In the genomic region with DNA sequence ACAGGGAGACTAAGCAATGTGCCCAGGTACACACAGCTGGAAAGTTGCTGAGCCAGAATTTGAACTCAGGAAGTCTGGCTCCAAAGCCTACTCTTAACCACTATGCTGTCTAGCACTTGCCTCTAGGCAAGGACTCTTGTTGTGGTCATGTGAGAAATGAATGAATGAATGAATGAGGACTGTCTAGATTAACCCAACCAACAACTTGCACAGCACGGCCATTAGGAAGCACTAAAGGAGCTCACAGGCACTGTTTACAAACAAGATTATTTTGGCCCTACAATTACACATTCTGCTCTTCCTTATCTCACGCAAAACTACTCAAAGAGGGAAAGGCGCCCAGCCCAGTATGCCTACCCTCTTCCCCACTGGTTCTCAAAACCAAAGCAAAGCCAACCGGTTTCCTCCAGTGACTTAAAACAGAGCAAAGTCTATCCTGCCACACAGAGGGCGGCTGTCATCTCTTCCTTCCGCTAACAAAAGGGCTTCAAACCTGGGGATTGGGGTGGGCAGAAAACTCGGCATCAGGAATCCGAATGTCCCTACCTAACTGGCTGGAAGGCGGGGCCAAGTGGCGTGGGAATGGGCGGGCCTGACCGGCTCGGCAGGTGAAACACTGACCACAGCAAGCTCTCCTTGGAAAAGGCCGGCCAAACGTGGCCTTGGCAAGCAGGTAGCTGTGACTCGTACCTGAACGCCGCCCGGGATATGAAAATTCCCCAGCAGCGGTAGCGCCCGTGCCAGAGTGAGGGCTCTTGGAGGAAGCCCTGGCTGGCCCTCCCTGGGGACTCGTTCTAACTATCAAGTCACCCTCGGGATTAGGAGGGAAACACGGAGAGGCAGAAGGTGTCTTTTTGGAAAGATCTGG, we compare ENCODE assay signal across 8 cellular contexts. TPM values are rescaled to one million over a fixed set of nuclear protein-coding genes. Genes with fewer than 3 reads are reported as not detected.
DNase-seq lines count a peak whose midpoint lies in the region; ATAC-seq and TF ChIP-seq lines count a peak whose summit lies in the region.

No MANE protein-coding gene starts in this region.

- H3K36me3 ChIP-seq in CD8-positive, alpha-beta T cell (ENCODE audit: insufficient read depth, low read length), result no peaks in the 10 kb centered on the region
- H3K36me3 ChIP-seq in Panc1 (ENCODE audit: control insufficient read depth, insufficient read depth, low read length) (no peaks in the 10 kb centered on the region; the same call in 1 of the 2 replicates), right atrium auricular region (no peaks in the 10 kb centered on the region)

- no peak for TF ChIP-seq CTCF in CD8-positive, alpha-beta T cell (IDR thresholded peaks at IDR 0.05)
- TF ChIP-seq CTCF in Panc1 (IDR thresholded peaks at IDR 0.05) (no peak), right atrium auricular region (IDR thresholded peaks at IDR 0.05) (no peak)

- POLR2A ChIA-PET in CD8-positive, alpha-beta T cell (lab: Charles Lee), result interaction anchor here (0.6 to 5.2 kb wide), 6 partner anchors 12 to 346 kb away, joined by 3 to 45 read pairs (median 4); a partner anchor contains a TSS
- POLR2A ChIA-PET in Panc1 (lab: Charles Lee), result interaction anchor here (0.6 kb wide), 1 partner anchor 1190 kb away, joined by 4 read pairs; no protein-coding TSS in a partner anchor

- in situ Hi-C loops in Panc1 (cut with HindIII; ENCODE audit: low pct_unique_long_range_greater_than_20kb, low sequenced_read_pairs), result no loop called here

- no peaks in the 10 kb centered on the region for H3K9me3 ChIP-seq in CD8-positive, alpha-beta T cell (ENCODE audit: low read length)
- H3K9me3 ChIP-seq in Panc1 (ENCODE audit: control insufficient read depth, insufficient read depth, low read depth, low read length) (no peaks in the 10 kb centered on the region), right atrium auricular region (no peaks in the 10 kb centered on the region)

- peaks cover 30% of the 10 kb centered on the region for H3K36me3 Mint-ChIP-seq in CD8-positive, alpha-beta T cell

- peaks cover 54% of the 10 kb centered on the region for H3K4me1 Mint-ChIP-seq in CD8-positive, alpha-beta T cell (ENCODE audit: low read depth)

- no peaks in the 10 kb centered on the region for H3K27me3 ChIP-seq in CD8-positive, alpha-beta T cell (ENCODE audit: insufficient read depth, low read length)
- H3K27me3 ChIP-seq in Panc1 (ENCODE audit: control insufficient read depth, insufficient read depth, low read length) (no peaks in the 10 kb centered on the region), right atrium auricular region (no peaks in the 10 kb centered on the region)

- H3K27ac ChIP-seq in CD8-positive, alpha-beta T cell (ENCODE audit: low read depth, low read length), result peak overlapping the region; percentile 78
- H3K27ac ChIP-seq in Panc1 (ENCODE audit: low read length), result peak overlapping the region; percentile 84
- peak overlapping the region; percentile 59 for H3K27ac ChIP-seq in angular gyrus (ENCODE audit: low read depth, low read length)
- peak overlapping the region; percentile 94 to 98 for H3K27ac ChIP-seq in right atrium auricular region

- H3K4me3 Mint-ChIP-seq in CD8-positive, alpha-beta T cell, result peak overlapping the region; percentile 88

- CTCF ChIA-PET in CD8-positive, alpha-beta T cell (lab: Charles Lee), result interaction anchor here (0.9 to 4.7 kb wide), 3 partner anchors 12 to 42 kb away, joined by 5 to 40 read pairs (median 23); a partner anchor contains a TSS
- CTCF ChIA-PET in Panc1 (lab: Charles Lee), result interaction anchor here (0.9 kb wide), 1 partner anchor 42 kb away, joined by 3 read pairs; no protein-coding TSS in a partner anchor

- ATAC-seq in CD8-positive, alpha-beta T cell, result no peak
- ATAC-seq in Panc1 (0 out of 2 replicates have a peak, but pooled peaks have one; percentile 3), GM21786 (IDR thresholded peaks at IDR 0.05; ENCODE audit: unreplicated experiment) (no peak)

- peak overlapping the region; percentile 87 for H3K4me3 ChIP-seq in CD8-positive, alpha-beta T cell (ENCODE audit: low read depth, low read length)
- H3K4me3 ChIP-seq in Panc1 (ENCODE audit: low read depth in 2 of 2, low read length in 2 of 2), result peak overlapping the region; percentile 90 to 94
- H3K4me3 ChIP-seq in right atrium auricular region, result peak overlapping the region; percentile 76 to 93

- peaks cover 27% of the 10 kb centered on the region for H3K4me1 ChIP-seq in CD8-positive, alpha-beta T cell (ENCODE audit: insufficient read depth, low read length)
- H3K4me1 ChIP-seq in Panc1 (ENCODE audit: control insufficient read depth, insufficient read depth, low read length) (peaks cover 39% of the 10 kb centered on the region), right atrium auricular region (peaks cover 0 to 83% of the 10 kb centered on the region in 2 donors)

- H3K9me3 Mint-ChIP-seq in CD8-positive, alpha-beta T cell, result no peaks in the 10 kb centered on the region

- no peaks in the 10 kb centered on the region for H3K27me3 Mint-ChIP-seq in CD8-positive, alpha-beta T cell (ENCODE audit: low read depth)

- peak overlapping the region; percentile 92 for H3K27ac Mint-ChIP-seq in CD8-positive, alpha-beta T cell

- intact Hi-C loops in CD8-positive, alpha-beta T cell (cut with DNase I, micrococcal nuclease), result loop anchor here (1.0 to 5.0 kb wide), 9 partner anchors 15 to 1548 kb away; a partner anchor contains a TSS
- intact Hi-C loops in Panc1 (cut with micrococcal nuclease; ENCODE audit: unreplicated experiment), result loop anchor here (5.0 kb wide), 1 partner anchor 38 kb away; no protein-coding TSS in a partner anchor
- intact Hi-C loops in posterior vena cava (cut with DNase I), result no loop called here

- DNase-seq in CD8-positive, alpha-beta T cell, result peak in 6 of 7 experiments; percentile 17 to 58 (median 38)
- peak; percentile 44 for DNase-seq in HPDE6-E6E7 (ENCODE audit: extremely low spot score)
- no peak for DNase-seq in Panc1 (ENCODE audit: low read depth, low spot score)
- no peak for DNase-seq in right atrium auricular region (ENCODE audit: low spot score)
- DNase-seq in posterior vena cava (ENCODE audit: low spot score), result peak; percentile 86
- DNase-seq in HCEC 1CT, result no peak

- TSS peak; percentile 79 for BruUV-seq in Panc1 (replicated peaks; lab: Mats Ljungman, UMichigan)

RNA-seq across cellular contexts. Expression of a gene that starts 0.9 kb away (rescaled TPM):
- total RNA-seq in CD8-positive, alpha-beta T cell, result 10 to 100 TPM; 13.4 to 16.9 TPM
- total RNA-seq in Panc1 (2021; ENCODE audit: unreplicated experiment) (49.6 TPM), right atrium auricular region (10 to 100 TPM; 50.5 to 74.7 TPM), posterior vena cava (10 to 100 TPM; 68.5 to 94.8 TPM)
- polyA plus RNA-seq in Panc1 (2012; ENCODE audit: insufficient read length), result 50.8 TPM

RNA-seq across cellular contexts. Expression of a gene that starts 12.9 kb away (rescaled TPM):
- 10 to 100 TPM; 20.9 to 21.4 TPM for total RNA-seq in CD8-positive, alpha-beta T cell
- 53.7 TPM for total RNA-seq in Panc1 (2021; ENCODE audit: unreplicated experiment)
- polyA plus RNA-seq in Panc1 (2012; ENCODE audit: insufficient read length), result 75.5 TPM
- 10 to 100 TPM; 55.3 to 59.9 TPM for total RNA-seq in right atrium auricular region
- 10 to 100 TPM; 30.7 to 34.8 TPM for total RNA-seq in posterior vena cava

Comparison
In these comparisons a context has a peak if more than half of its experiments do, and no peak if none do; other contexts are left out.
1. DNase-seq: peak in CD8-positive, alpha-beta T cell (6 of 7), HPDE6-E6E7 (single experiment) and posterior vena cava (single experiment); none in Panc1 (single experiment), right atrium auricular region (single experiment) and HCEC 1CT (single experiment).
2. intact Hi-C loops: an anchor here in CD8-positive, alpha-beta T cell (1.0 to 5.0 kb wide) and Panc1 (5.0 kb wide); none called in posterior vena cava.
3. Peak in every context shown above with its lines, with median percentiles within 50 percentile points of each other: H3K27ac ChIP-seq and H3K4me3 ChIP-seq.